Comparison of ENCODE assay signal across 8 cellular contexts in genomic region chr9:35481347-35481975, GRCh38. TPM values are rescaled to one million over a fixed set of nuclear protein-coding genes. Genes with fewer than 3 reads are reported as not detected.
DNase-seq lines count a peak whose midpoint lies in the region; ATAC-seq and TF ChIP-seq lines count a peak whose summit lies in the region.

No MANE protein-coding gene starts in this region.

- no peaks in the 10 kb centered on the region for H3K9me3 Mint-ChIP-seq in activated T-cell treated with anti-CD3 and anti-CD28 coated beads, Interleukin-2, amount 50 U/mL, for 72 hours

- H3K27ac ChIP-seq in WERI-Rb-1 (no peak overlapping the region), foreskin keratinocyte (no peak overlapping the region)

- H3K4me3 Mint-ChIP-seq in activated T-cell treated with anti-CD3 and anti-CD28 coated beads, Interleukin-2, amount 50 U/mL, for 72 hours: no peak overlapping the region

- no peaks in the 10 kb centered on the region for H3K36me3 ChIP-seq in WERI-Rb-1

- H3K27ac Mint-ChIP-seq in activated T-cell treated with anti-CD3 and anti-CD28 coated beads, Interleukin-2, amount 50 U/mL, for 72 hours: no peak overlapping the region

- peak; percentile 23 to 44 for DNase-seq in activated T-cell treated with anti-CD3 and anti-CD28 coated beads, Interleukin-2, amount 50 U/mL, for 72 hours
- DNase-seq in activated T-cell treated with anti-CD3 and anti-CD28 coated beads, Interleukin-2, amount 50 U/mL, for 1 hour: no peak
- DNase-seq in NCI-H128 (lab: John Stamatoyannopoulos, UW; ENCODE audit: unreplicated experiment): peak; percentile 11
- peak; percentile 51 for DNase-seq in WERI-Rb-1
- DNase-seq in foreskin keratinocyte: peak in 1 of 2 donors; percentile 53
- no peak for DNase-seq in retinal pigment epithelial cell (ENCODE audit: low read depth)
- no peak for DNase-seq in NCI-H524 treated with DMSO at 0.1 percent for 48 hours (lab: John Stamatoyannopoulos, UW)
- DNase-seq in activated CD8-positive, alpha-beta memory T cell treated with anti-CD3 and anti-CD28 coated beads, Interleukin-2, amount 50 U/mL, for 4 hours: no peak

- no peak overlapping the region for H3K4me3 ChIP-seq in WERI-Rb-1 (ENCODE audit: low read depth, low read length)
- no peak overlapping the region for H3K4me3 ChIP-seq in retinal pigment epithelial cell (ENCODE audit: low read length)

- peak in 1 of 2 donors; percentile 63 for ATAC-seq in activated T-cell treated with anti-CD3 and anti-CD28 coated beads, Interleukin-2, amount 50 U/mL, for 72 hours (replicated peaks in 1 of 2)
- ATAC-seq in foreskin keratinocyte: peak; percentile 67

- peaks cover 5% of the 10 kb centered on the region for H3K27me3 Mint-ChIP-seq in activated T-cell treated with anti-CD3 and anti-CD28 coated beads, Interleukin-2, amount 50 U/mL, for 72 hours (ENCODE audit: low read depth)

- H3K36me3 Mint-ChIP-seq in activated T-cell treated with anti-CD3 and anti-CD28 coated beads, Interleukin-2, amount 50 U/mL, for 72 hours (ENCODE audit: insufficient read depth in 2 of 2): no peaks in the 10 kb centered on the region

- H3K4me1 Mint-ChIP-seq in activated T-cell treated with anti-CD3 and anti-CD28 coated beads, Interleukin-2, amount 50 U/mL, for 72 hours (ENCODE audit: low read depth): no peaks in the 10 kb centered on the region

- TF ChIP-seq CTCF in WERI-Rb-1 (IDR thresholded peaks at IDR 0.05; ENCODE audit: low read depth, low read length) (peak; percentile 55), foreskin keratinocyte (conservative IDR thresholded peaks at IDR 0.05) (peak; percentile 94), retinal pigment epithelial cell (conservative IDR thresholded peaks at IDR 0.05; ENCODE audit: low read depth, low read length) (peak; percentile 85)

- H3K4me1 ChIP-seq in foreskin keratinocyte: no peaks in the 10 kb centered on the region

- H3K27me3 ChIP-seq in WERI-Rb-1 (ENCODE audit: insufficient read depth, low read depth, severe bottlenecking): no peaks in the 10 kb centered on the region
- no peaks in the 10 kb centered on the region for H3K27me3 ChIP-seq in foreskin keratinocyte

- H3K9me3 ChIP-seq in WERI-Rb-1 (ENCODE audit: severe bottlenecking): no peaks in the 10 kb centered on the region

RNA-seq across cellular contexts. Expression of gene RUSC2, which starts 8.4 kb away (rescaled TPM):
- 1 to 10 TPM; 3.8 to 5.3 TPM for total RNA-seq in activated T-cell treated with anti-CD3 and anti-CD28 coated beads, Interleukin-2, amount 50 U/mL, for 72 hours
- total RNA-seq in foreskin keratinocyte: 15.5 and 16.2 TPM in 2 replicates
- polyA plus RNA-seq in foreskin keratinocyte: 8.4 and 9.0 TPM in 2 replicates

Comparison
In these comparisons a context has a peak if more than half of its experiments do, and no peak if none do; other contexts are left out.
1. DNase-seq: peak in activated T-cell treated with anti-CD3 and anti-CD28 coated beads, Interleukin-2, amount 50 U/mL, for 72 hours (2 of 2), NCI-H128 (single experiment) and WERI-Rb-1 (single experiment); none in activated T-cell treated with anti-CD3 and anti-CD28 coated beads, Interleukin-2, amount 50 U/mL, for 1 hour (single experiment), retinal pigment epithelial cell (single experiment), NCI-H524 treated with DMSO at 0.1 percent for 48 hours (single experiment) and activated CD8-positive, alpha-beta memory T cell treated with anti-CD3 and anti-CD28 coated beads, Interleukin-2, amount 50 U/mL, for 4 hours (single experiment).
2. Peak in every context shown above with its lines, with median percentiles within 50 percentile points of each other: CTCF ChIP-seq.